ENCODE assay signal across 1 cellular context in the genomic region with DNA sequence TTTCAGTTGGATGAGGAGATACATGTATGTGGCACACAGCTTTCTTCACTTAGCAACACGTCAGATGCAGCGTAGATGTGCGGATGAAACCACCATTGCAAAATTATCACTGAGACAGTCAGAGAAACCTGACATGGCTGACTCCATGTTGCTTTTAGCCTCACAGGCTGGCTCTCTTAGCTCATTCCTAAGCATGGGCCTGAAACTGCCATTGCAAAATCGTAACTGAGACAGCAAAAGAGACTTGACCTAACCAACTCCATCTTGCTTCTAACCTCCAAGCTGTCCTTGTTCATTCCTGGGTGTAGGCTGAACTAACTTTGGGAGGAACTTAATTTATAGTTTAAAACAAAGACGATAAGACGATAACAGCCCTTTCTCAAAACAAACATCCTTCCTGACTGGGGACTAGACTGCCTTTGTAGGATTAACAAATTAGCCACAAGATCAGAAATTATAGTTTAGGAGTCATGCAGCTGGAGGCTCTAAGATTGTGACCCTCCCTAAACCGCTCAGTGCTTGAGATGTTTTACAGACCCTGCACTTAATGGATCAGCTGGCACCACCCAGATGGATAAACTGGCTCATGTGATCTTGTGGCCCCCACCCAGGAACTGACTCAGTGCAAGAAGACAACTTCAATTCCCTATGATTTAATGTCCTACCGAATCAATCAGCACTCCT. TPM values are rescaled to one million over a fixed set of nuclear protein-coding genes. Genes with fewer than 3 reads are reported as not detected.
"Had no signal": no experiment of that assay in that cellular context is flagged by ENCODE, and none has a peak within 500 bp of the region (broad histone marks: within the 10 kb centered on the region; RNA-seq: fewer than 3 reads in every experiment).

No MANE protein-coding gene starts in this region.

RNA-seq across cellular contexts. Expression of gene NLRP3, which starts 41.2 kb away (rescaled TPM):
- total RNA-seq: myocyte had no signal
